ENCODE assay signal across 11 cellular contexts in genomic region chr6:131635384-131636340, GRCh38.
A peak's percentile ranks its signal among the peaks of the same experiment; 100 is the strongest.
DNase-seq lines count a peak whose midpoint lies in the region; ATAC-seq and TF ChIP-seq lines count a peak whose summit lies in the region.
"Had no signal": no experiment of that assay in that cellular context is flagged by ENCODE, and none has a peak within 500 bp of the region (broad histone marks: within the 10 kb centered on the region; RNA-seq: fewer than 3 reads in every experiment).

No MANE protein-coding gene starts in this region.

- H3K4me3 ChIP-seq in GM08714 (ENCODE audit: low read length): peak overlapping the region; percentile 9; the same call in 1 of the 2 replicates
- peak overlapping the region; percentile 31 for H3K4me3 ChIP-seq in SU-DHL-6 (ENCODE audit: insufficient read depth, low read length, poor library complexity, severe bottlenecking)
- H3K4me3 ChIP-seq: left lung had no signal

- H3K36me3 ChIP-seq in SU-DHL-6 (ENCODE audit: low read length): no peaks in the 10 kb centered on the region; the same call in 1 of the 2 replicates
- H3K36me3 ChIP-seq: left lung had no signal

- H3F3A ChIP-seq in SU-DHL-6 (ENCODE audit: insufficient read depth): peaks cover 24% of the 10 kb centered on the region

- no peaks in the 10 kb centered on the region for H4K20me1 ChIP-seq in SU-DHL-6 (ENCODE audit: low read depth, low read length)

- H3K9ac ChIP-seq in SU-DHL-6 (ENCODE audit: low read length): peak overlapping the region; percentile 55

- ATAC-seq in GM21381 (IDR thresholded peaks at IDR 0.05; ENCODE audit: unreplicated experiment) (peak; percentile 60), HG03095 (IDR thresholded peaks at IDR 0.05; ENCODE audit: unreplicated experiment) (peak; percentile 58)
- ATAC-seq: activated CD4-positive, alpha-beta T cell treated with anti-CD3 and anti-CD28 coated beads for 36 hours; left lung had no signal

- no peak overlapping the region for H2AFZ ChIP-seq in SU-DHL-6 (ENCODE audit: low read depth, low read length, severe bottlenecking)

- no peaks in the 10 kb centered on the region for H3K27me3 ChIP-seq in SU-DHL-6 (ENCODE audit: low read length)
- H3K27me3 ChIP-seq: left lung had no signal

- no peak for TF ChIP-seq CTCF in SU-DHL-6 (IDR thresholded peaks at IDR 0.05; ENCODE audit: insufficient read depth, low read length, poor library complexity, severe bottlenecking)

- peak overlapping the region; percentile 74 for H3K27ac ChIP-seq in SU-DHL-6 (ENCODE audit: low read depth, low read length)
- H3K27ac ChIP-seq: left lung had no signal

- H3K79me2 ChIP-seq in SU-DHL-6 (ENCODE audit: insufficient read depth, low read length): peaks cover 26% of the 10 kb centered on the region

- no peak for DNase-seq in AG08395 (ENCODE audit: low spot score)
- no peak for DNase-seq in NCI-H774 (lab: John Stamatoyannopoulos, UW)
- DNase-seq in Ammon's horn (ENCODE audit: low spot score): no peak
- no peak for DNase-seq in anterior cingulate cortex (lab: John Stamatoyannopoulos, UW)
- DNase-seq: activated CD4-positive, alpha-beta T cell treated with anti-CD3 and anti-CD28 coated beads for 36 hours; left lung; stimulated activated naive CD4-positive, alpha-beta T cell treated with Interleukin-2 at 50 U/mL for 16 hours had no signal

- H3K9me2 ChIP-seq in SU-DHL-6 (replicated peaks; ENCODE audit: insufficient read depth, low read length): no peaks in the 10 kb centered on the region

- no peaks in the 10 kb centered on the region for H3K9me3 ChIP-seq in SU-DHL-6 (ENCODE audit: insufficient read depth, low read length)
- H3K9me3 ChIP-seq: left lung had no signal

- peak overlapping the region; percentile 98 for H3K4me2 ChIP-seq in SU-DHL-6 (ENCODE audit: low read depth, low read length, poor library complexity, severe bottlenecking)
